In the genomic region with DNA sequence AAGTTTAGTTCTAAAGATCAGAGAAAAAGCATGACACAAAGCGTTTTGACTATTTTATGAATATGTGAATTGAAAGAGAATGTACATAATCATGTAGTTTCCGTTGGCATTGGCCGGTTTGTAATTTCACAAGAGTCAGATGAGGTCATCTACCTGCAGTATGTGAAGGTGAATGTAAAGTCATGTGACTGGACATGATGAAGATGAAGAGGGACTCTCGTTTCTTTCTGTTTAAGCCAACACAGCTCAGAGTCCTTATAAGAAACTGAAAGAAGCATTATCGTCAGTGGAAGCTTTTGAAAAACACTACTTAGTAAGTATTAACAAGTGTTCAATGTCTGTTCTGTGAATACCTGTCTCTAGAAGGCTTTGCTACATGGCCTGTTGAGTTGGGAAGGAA, we compare ENCODE assay signal across 12 cellular contexts. TPM values are rescaled to one million over a fixed set of nuclear protein-coding genes. Genes with fewer than 3 reads are reported as not detected.
DNase-seq lines count a peak whose midpoint lies in the region; ATAC-seq lines count a peak whose summit lies in the region.
"Had no signal": no experiment of that assay in that cellular context is flagged by ENCODE, and none has a peak within 500 bp of the region (broad histone marks: within the 10 kb centered on the region; RNA-seq: fewer than 3 reads in every experiment).

No MANE protein-coding gene starts in this region.

- H3K9me3 Mint-ChIP-seq in T-helper 1 cell treated with Interleukin-12 subunit alpha and Interleukin-12 subunit beta and Interleukin-4 antibody, amounts not matched to agents 30 μg/mL and 1 μg/mL, for 36 hours: no peaks in the 10 kb centered on the region
- H3K9me3 Mint-ChIP-seq in activated T-helper 17 cell treated with anti-CD3 and anti-CD28 coated beads, Interleukin-2, amount 50 U/mL, for 72 hours: no peaks in the 10 kb centered on the region
- no peaks in the 10 kb centered on the region for H3K9me3 Mint-ChIP-seq in stimulated activated effector memory CD8-positive, alpha-beta T cell treated with anti-CD3 and anti-CD28 coated beads, Interleukin-12 subunit alpha, Interleukin-12 subunit beta, amount 100 ng/mL, for 72 hours

- no peaks in the 10 kb centered on the region for H3K27me3 Mint-ChIP-seq in T-helper 1 cell treated with Interleukin-12 subunit alpha and Interleukin-12 subunit beta and Interleukin-4 antibody, amounts not matched to agents 30 μg/mL and 1 μg/mL, for 36 hours (ENCODE audit: low read depth)
- H3K27me3 Mint-ChIP-seq in activated T-helper 17 cell treated with anti-CD3 and anti-CD28 coated beads, Interleukin-2, amount 50 U/mL, for 72 hours: no peaks in the 10 kb centered on the region

- H3K4me1 Mint-ChIP-seq in T-helper 1 cell treated with Interleukin-12 subunit alpha and Interleukin-12 subunit beta and Interleukin-4 antibody, amounts not matched to agents 30 μg/mL and 1 μg/mL, for 36 hours (ENCODE audit: low read depth): peaks cover 53% of the 10 kb centered on the region
- H3K4me1 Mint-ChIP-seq in activated T-helper 17 cell treated with anti-CD3 and anti-CD28 coated beads, Interleukin-2, amount 50 U/mL, for 72 hours: peaks cover 29% of the 10 kb centered on the region
- peaks cover 64% of the 10 kb centered on the region for H3K4me1 Mint-ChIP-seq in stimulated activated effector memory CD8-positive, alpha-beta T cell treated with anti-CD3 and anti-CD28 coated beads, Interleukin-12 subunit alpha, Interleukin-12 subunit beta, amount 100 ng/mL, for 72 hours

- peaks cover 58% of the 10 kb centered on the region for H3K36me3 Mint-ChIP-seq in T-helper 1 cell treated with Interleukin-12 subunit alpha and Interleukin-12 subunit beta and Interleukin-4 antibody, amounts not matched to agents 30 μg/mL and 1 μg/mL, for 36 hours (ENCODE audit: low read depth)
- peaks cover 96% of the 10 kb centered on the region for H3K36me3 Mint-ChIP-seq in activated T-helper 17 cell treated with anti-CD3 and anti-CD28 coated beads, Interleukin-2, amount 50 U/mL, for 72 hours (ENCODE audit: low read depth)
- H3K36me3 Mint-ChIP-seq in stimulated activated effector memory CD8-positive, alpha-beta T cell treated with anti-CD3 and anti-CD28 coated beads, Interleukin-12 subunit alpha, Interleukin-12 subunit beta, amount 100 ng/mL, for 72 hours: peaks cover 97% of the 10 kb centered on the region

- no peak overlapping the region for H3K4me3 Mint-ChIP-seq in T-helper 1 cell treated with Interleukin-12 subunit alpha and Interleukin-12 subunit beta and Interleukin-4 antibody, amounts not matched to agents 30 μg/mL and 1 μg/mL, for 36 hours
- H3K4me3 Mint-ChIP-seq in activated T-helper 17 cell treated with anti-CD3 and anti-CD28 coated beads, Interleukin-2, amount 50 U/mL, for 72 hours: peak overlapping the region; percentile 65
- no peak overlapping the region for H3K4me3 Mint-ChIP-seq in stimulated activated effector memory CD8-positive, alpha-beta T cell treated with anti-CD3 and anti-CD28 coated beads, Interleukin-12 subunit alpha, Interleukin-12 subunit beta, amount 100 ng/mL, for 72 hours

- intact Hi-C loops in cardiac septum (cut with DNase I): no loop called here
- intact Hi-C loops in Right ventricle myocardium inferior (cut with DNase I): no loop called here

- H3K27ac Mint-ChIP-seq in T-helper 1 cell treated with Interleukin-12 subunit alpha and Interleukin-12 subunit beta and Interleukin-4 antibody, amounts not matched to agents 30 μg/mL and 1 μg/mL, for 36 hours: peak overlapping the region; percentile 49
- peak overlapping the region; percentile 89 for H3K27ac Mint-ChIP-seq in activated T-helper 17 cell treated with anti-CD3 and anti-CD28 coated beads, Interleukin-2, amount 50 U/mL, for 72 hours
- H3K27ac Mint-ChIP-seq in stimulated activated effector memory CD8-positive, alpha-beta T cell treated with anti-CD3 and anti-CD28 coated beads, Interleukin-12 subunit alpha, Interleukin-12 subunit beta, amount 100 ng/mL, for 72 hours: peak overlapping the region; percentile 73

- DNase-seq in T-helper 1 cell (no peak), cardiac septum (ENCODE audit: low spot score) (peak; percentile 6), Right ventricle myocardium inferior (ENCODE audit: missing footprints) (no peak)
- no peak for DNase-seq in stimulated activated effector memory CD8-positive, alpha-beta T cell treated with anti-CD3 and anti-CD28 coated beads, Interleukin-12 subunit alpha, Interleukin-12 subunit beta, amount 100 ng/mL, for 72 hours (ENCODE audit: low spot score in 2 of 2)
- DNase-seq: DMS53, NCI-H1092, NCI-H226, NCI-H526 had no signal

- ATAC-seq in Right ventricle myocardium inferior: no peak
- ATAC-seq in activated T-helper 17 cell treated with anti-CD3 and anti-CD28 coated beads, Interleukin-2, amount 50 U/mL, for 72 hours (replicated peaks): peak; percentile 83
- ATAC-seq in stimulated activated effector memory CD8-positive, alpha-beta T cell treated with anti-CD3 and anti-CD28 coated beads, Interleukin-12 subunit alpha, Interleukin-12 subunit beta, amount 100 ng/mL, for 72 hours: no peak
- ATAC-seq in GM18519 (IDR thresholded peaks at IDR 0.05; ENCODE audit: low FRiP score, unreplicated experiment): no peak
- no peak for ATAC-seq in HG03520 (IDR thresholded peaks at IDR 0.05; ENCODE audit: unreplicated experiment)

RNA-seq across cellular contexts. Expression of a gene that starts 30.9 kb away (rescaled TPM):
- total RNA-seq in cardiac septum: 1.6 TPM
- total RNA-seq in Right ventricle myocardium inferior: 8.1 TPM
- 10 to 100 TPM; 40.4 to 42.0 TPM for total RNA-seq in activated T-helper 17 cell treated with anti-CD3 and anti-CD28 coated beads, Interleukin-2, amount 50 U/mL, for 72 hours

RNA-seq across cellular contexts. Expression of a gene that starts 57.2 kb away (rescaled TPM):
- 11.5 TPM for total RNA-seq in cardiac septum
- 143 TPM for total RNA-seq in Right ventricle myocardium inferior
- total RNA-seq in activated T-helper 17 cell treated with anti-CD3 and anti-CD28 coated beads, Interleukin-2, amount 50 U/mL, for 72 hours: 10 to 100 TPM; 65.6 to 77.0 TPM
